In genomic region chr22:36239401-36240171, GRCh38 we compare ENCODE assay signal across 8 cellular contexts. TPM values are rescaled to one million over a fixed set of nuclear protein-coding genes. Genes with fewer than 3 reads are reported as not detected.
A peak's percentile ranks its signal among the peaks of the same experiment; 100 is the strongest.
DNase-seq lines count a peak whose midpoint lies in the region; ATAC-seq and TF ChIP-seq lines count a peak whose summit lies in the region.

TSS of gene APOL2 (minus strand) at chr22:36239527. CDS start at chr22:36233162, 6,365 bp downstream.

- DNase-seq in BJ (ENCODE audit: low read depth) (peak; percentile 66), NCI-H524 treated with DMSO at 0.1 percent for 48 hours (lab: John Stamatoyannopoulos, UW) (peak; percentile 59), dermis blood vessel endothelial cell (peak; percentile 95), left lung (peak; percentile 93)
- DNase-seq in activated CD4-positive, alpha-beta T cell treated with anti-CD3 and anti-CD28 coated beads, Interleukin-2, amount 50 U/mL, for 24 hours (ENCODE audit: low read depth in 1 of 2, low spot score in 1 of 2): peak; percentile 53 to 85
- DNase-seq in stimulated activated CD4-positive, alpha-beta T cell treated with anti-CD3 and anti-CD28 coated beads, Interleukin-2, amount 100 ng/mL, for 48 hours: peak; percentile 70 to 78

- H3K27ac ChIP-seq in left lung: peak within 1 kb of the TSS; percentile 90 to 93

- H3K4me3 ChIP-seq in BJ (ENCODE audit: low read depth, low read length) (peak within 1 kb of the TSS; percentile 61), left lung (peak within 1 kb of the TSS; percentile 65 to 93)

- H3K9me3 ChIP-seq in left lung: no peaks in the 10 kb centered on the region

- H3K27me3 ChIP-seq in BJ (ENCODE audit: control insufficient read depth, insufficient read depth, low read length) (no peaks in the 10 kb centered on the region), left lung (no peaks in the 10 kb centered on the region)

- POLR2A ChIA-PET in BJ (lab: Charles Lee): interaction anchor here (1.4 kb wide), 1 partner anchor 229 kb away, joined by 3 read pairs; no protein-coding TSS in a partner anchor

- peaks cover 32 to 47% of the 10 kb centered on the region in 2 donors for H3K4me1 ChIP-seq in left lung

- peak; percentile 86 for TF ChIP-seq CTCF in BJ (IDR thresholded peaks at IDR 0.05; ENCODE audit: insufficient read depth, low read depth, low read length)
- TF ChIP-seq CTCF in left lung (IDR thresholded peaks at IDR 0.05): peak; percentile 46 to 67

- peak; percentile 60 for TF ChIP-seq POLR2A in GM19193 (IDR thresholded peaks at IDR 0.05; ENCODE audit: extremely low read depth, insufficient read depth, insufficient read length)

- intact Hi-C loops in left lung (cut with DNase I): no loop called here

- peak; percentile 81 for ATAC-seq in HG03439 (IDR thresholded peaks at IDR 0.05; ENCODE audit: unreplicated experiment)
- ATAC-seq in left lung: peak; percentile 96

- CTCF ChIA-PET in BJ (lab: Yijun Ruan, JAX): interaction anchor here (0.7 to 4.0 kb wide), 15 partner anchors 11 to 305 kb away, joined by 3 to 31 read pairs (median 4); partner anchors contain the start of gene APOL4

- H3K36me3 ChIP-seq in BJ (ENCODE audit: control insufficient read depth, insufficient read depth, low read length) (no peaks in the 10 kb centered on the region), left lung (peaks cover 0 to 17% of the 10 kb centered on the region in 2 donors)

RNA-seq across cellular contexts. Expression of gene APOL2, which starts in this region (rescaled TPM):
- polyA plus RNA-seq in BJ (2011; rRNA removed): 24.5 and 27.8 TPM in 2 replicates
- 40.1 and 51.6 TPM in 2 replicates for polyA minus RNA-seq in BJ (2011; rRNA and poly(A)+ RNA removed)
- 57.7 and 67.7 TPM in 2 replicates for total RNA-seq in dermis blood vessel endothelial cell
- 10 to 100 TPM; 51.3 to 63.0 TPM for total RNA-seq in left lung

Comparison
In these comparisons a context has a peak if more than half of its experiments do, and no peak if none do; other contexts are left out.
1. Peak in every context shown above with its lines: DNase-seq, ATAC-seq, H3K4me3 ChIP-seq and H3K27ac ChIP-seq.